ENCODE assay signal across 8 cellular contexts in genomic region chr1:7962636-7963377, GRCh38. TPM values are rescaled to one million over a fixed set of nuclear protein-coding genes. Genes with fewer than 3 reads are reported as not detected.
DNase-seq lines count a peak whose midpoint lies in the region; ATAC-seq, FAIRE-seq and TF ChIP-seq lines count a peak whose summit lies in the region.

No MANE protein-coding gene starts in this region.

- peak overlapping the region; percentile 96 for H3K27ac Mint-ChIP-seq in activated CD4-positive, alpha-beta memory T cell treated with anti-CD3 and anti-CD28 coated beads, Interleukin-2, amount 10 ng/mL, durations not matched to agents 7 days and 5 days

- H3K4me1 Mint-ChIP-seq in activated T-cell treated with anti-CD3 and anti-CD28 coated beads, Interleukin-2, amount 50 U/mL, for 4 hours (ENCODE audit: low read depth): peaks cover 54% of the 10 kb centered on the region
- peaks cover 69% of the 10 kb centered on the region for H3K4me1 Mint-ChIP-seq in activated CD4-positive, alpha-beta memory T cell treated with anti-CD3 and anti-CD28 coated beads, Interleukin-2, amount 10 ng/mL, durations not matched to agents 7 days and 5 days

- H3K27me3 ChIP-seq in stomach smooth muscle (ENCODE audit: control insufficient read depth in 1 of 2, insufficient read depth in 2 of 2, low read length in 2 of 2): no peaks in the 10 kb centered on the region

- no peak for ATAC-seq in activated T-cell treated with anti-CD3 and anti-CD28 coated beads, Interleukin-2, amount 50 U/mL, for 4 hours

- CTCF ChIA-PET in activated CD4-positive, alpha-beta memory T cell treated with anti-CD3 and anti-CD28 coated beads, Interleukin-2, amount 10 ng/mL, durations not matched to agents 7 days and 5 days (lab: Charles Lee): interaction anchor here (0.6 to 2.0 kb wide), 5 partner anchors 12 to 155 kb away, joined by 3 to 12 read pairs (median 5); no protein-coding TSS in a partner anchor

- no peaks in the 10 kb centered on the region for H3K27me3 Mint-ChIP-seq in activated T-cell treated with anti-CD3 and anti-CD28 coated beads, Interleukin-2, amount 50 U/mL, for 4 hours (ENCODE audit: low read depth)
- H3K27me3 Mint-ChIP-seq in activated CD4-positive, alpha-beta memory T cell treated with anti-CD3 and anti-CD28 coated beads, Interleukin-2, amount 10 ng/mL, durations not matched to agents 7 days and 5 days: no peaks in the 10 kb centered on the region

- TF ChIP-seq POLR2A in GM12891 (IDR thresholded peaks at IDR 0.05; ENCODE audit: low read depth, low read length): no peak

- H3K36me3 Mint-ChIP-seq in activated T-cell treated with anti-CD3 and anti-CD28 coated beads, Interleukin-2, amount 50 U/mL, for 4 hours (ENCODE audit: insufficient read depth): peaks cover 38% of the 10 kb centered on the region
- H3K36me3 Mint-ChIP-seq in activated CD4-positive, alpha-beta memory T cell treated with anti-CD3 and anti-CD28 coated beads, Interleukin-2, amount 10 ng/mL, durations not matched to agents 7 days and 5 days (ENCODE audit: low read depth): peaks cover 62% of the 10 kb centered on the region

- H3K9me3 Mint-ChIP-seq in activated T-cell treated with anti-CD3 and anti-CD28 coated beads, Interleukin-2, amount 50 U/mL, for 4 hours: no peaks in the 10 kb centered on the region
- H3K9me3 Mint-ChIP-seq in activated CD4-positive, alpha-beta memory T cell treated with anti-CD3 and anti-CD28 coated beads, Interleukin-2, amount 10 ng/mL, durations not matched to agents 7 days and 5 days: no peaks in the 10 kb centered on the region

- POLR2A ChIA-PET in activated CD4-positive, alpha-beta memory T cell treated with anti-CD3 and anti-CD28 coated beads, Interleukin-2, amount 10 ng/mL, durations not matched to agents 7 days and 5 days (lab: Charles Lee): interaction anchor here (0.9 to 3.0 kb wide), 13 partner anchors 8 to 191 kb away, joined by 4 to 61 read pairs (median 6); partner anchors contain the start of genes TNFRSF9 and VAMP3

- FAIRE-seq in GM12891 (lab: Jason Lieb, UNC): no peak

- H3K4me3 ChIP-seq in iPS-11a (ENCODE audit: low read depth, low read length) (peak overlapping the region; percentile 88), stomach smooth muscle (ENCODE audit: low read length in 2 of 2) (peak overlapping the region; percentile 84 to 92)

- H3K9ac ChIP-seq in stomach smooth muscle (ENCODE audit: low read length in 2 of 2): peak overlapping the region in 1 of 2 donors; percentile 91

- peak overlapping the region; percentile 99 for H3K4me3 Mint-ChIP-seq in activated T-cell treated with anti-CD3 and anti-CD28 coated beads, Interleukin-2, amount 50 U/mL, for 4 hours
- H3K4me3 Mint-ChIP-seq in activated CD4-positive, alpha-beta memory T cell treated with anti-CD3 and anti-CD28 coated beads, Interleukin-2, amount 10 ng/mL, durations not matched to agents 7 days and 5 days: peak overlapping the region; percentile 98

- no peaks in the 10 kb centered on the region for H3K9me3 ChIP-seq in stomach smooth muscle (ENCODE audit: control insufficient read depth in 2 of 2, low read length in 2 of 2)

- H3K4me1 ChIP-seq in stomach smooth muscle (ENCODE audit: control insufficient read depth, insufficient read depth, low read length): peaks cover 10% of the 10 kb centered on the region

- DNase-seq in activated T-cell treated with anti-CD3 and anti-CD28 coated beads, Interleukin-2, amount 50 U/mL, for 4 hours: no peak
- DNase-seq in activated T-cell treated with anti-CD3 and anti-CD28 coated beads for 4 hours (no peak), DMS153 treated with DMSO at 0.1 percent for 48 hours (lab: John Stamatoyannopoulos, UW; ENCODE audit: unreplicated experiment) (no peak), GM12891 (ENCODE audit: insufficient read length, low spot score) (no peak)
- no peak for DNase-seq in activated CD4-positive, alpha-beta memory T cell treated with anti-CD3 and anti-CD28 coated beads, Interleukin-2, amount 10 ng/mL, durations not matched to agents 7 days and 5 days
- DNase-seq in activated CD4-positive, CD25-positive, alpha-beta regulatory T cell (lab: John Stamatoyannopoulos, UW): no peak

- H3K36me3 ChIP-seq in stomach smooth muscle (ENCODE audit: control insufficient read depth in 2 of 2, insufficient read depth in 2 of 2, low read length in 2 of 2): peaks cover 25 to 31% of the 10 kb centered on the region in 2 donors

- H3K27ac ChIP-seq in stomach smooth muscle (ENCODE audit: low read length): no peak overlapping the region

TF ChIP-seq in GM12891, 5 proteins besides CTCF, POLR2A, EP300 and RAD21:
- no peak for TF ChIP-seq SPI1 (IDR thresholded peaks at IDR 0.05; ENCODE audit: low read depth, low read length)
- no peak for TF ChIP-seq POU2F2 (IDR thresholded peaks at IDR 0.05; ENCODE audit: low read depth, low read length)
- TF ChIP-seq PAX5 (IDR thresholded peaks at IDR 0.05; ENCODE audit: insufficient read depth, low read length, severe bottlenecking): no peak
- TF ChIP-seq TAF1 (IDR thresholded peaks at IDR 0.05; ENCODE audit: low read depth, low read length): no peak
- TF ChIP-seq POLR2AphosphoS5 (IDR thresholded peaks at IDR 0.05; ENCODE audit: low read depth, low read length): no peak

RNA-seq across cellular contexts. Expression of gene PARK7, which starts 1.3 kb away (rescaled TPM):
- 100 to 1,000 TPM; 401 to 466 (median 411) TPM for total RNA-seq in activated T-cell treated with anti-CD3 and anti-CD28 coated beads, Interleukin-2, amount 50 U/mL, for 4 hours
- total RNA-seq in activated CD4-positive, alpha-beta memory T cell treated with anti-CD3 and anti-CD28 coated beads, Interleukin-2, amount 10 ng/mL, durations not matched to agents 7 days and 5 days: 100 to 1,000 TPM; 261 to 275 TPM
- polyA plus RNA-seq in GM12891 (2012; ENCODE audit: low read depth, missing spikeins): 566 TPM

RNA-seq across cellular contexts. Expression of gene TNFRSF9, which starts 22.2 kb away (rescaled TPM):
- total RNA-seq in activated T-cell treated with anti-CD3 and anti-CD28 coated beads, Interleukin-2, amount 50 U/mL, for 4 hours: 100 to 1,000 TPM; 103 to 119 (median 113) TPM
- total RNA-seq in activated CD4-positive, alpha-beta memory T cell treated with anti-CD3 and anti-CD28 coated beads, Interleukin-2, amount 10 ng/mL, durations not matched to agents 7 days and 5 days: 1 to 10 TPM; 8.0 TPM
- 3.9 TPM for polyA plus RNA-seq in GM12891 (2012; ENCODE audit: low read depth, missing spikeins)

Comparison
In these comparisons a context has a peak if more than half of its experiments do, and no peak if none do; other contexts are left out.
1. RNA of gene TNFRSF9, which starts 22.2 kb away (total RNA-seq): 103 to 119 TPM in activated T-cell treated with anti-CD3 and anti-CD28 coated beads, Interleukin-2, amount 50 U/mL, for 4 hours; 8.0 TPM in activated CD4-positive, alpha-beta memory T cell treated with anti-CD3 and anti-CD28 coated beads, Interleukin-2, amount 10 ng/mL, durations not matched to agents 7 days and 5 days; every median in the first group is over 10 times any median in the second.